7 cellular contexts compared by ENCODE assay signal in genomic region chr16:89329830-89330176, GRCh38.
DNase-seq lines count a peak whose midpoint lies in the region; ATAC-seq, FAIRE-seq and TF ChIP-seq lines count a peak whose summit lies in the region.
"Not testable (repeated sequence)": the region's sequence is repeated elsewhere in the genome, so short reads cannot be mapped to it uniquely, and the experiment has no call there.

No MANE protein-coding gene starts in this region.

- peak; percentile 39 for FAIRE-seq in G401.6 (lab: Jason Lieb, UNC)

- not testable (repeated sequence) for H3K9me3 Mint-ChIP-seq in activated T-helper 1 cell treated with anti-CD3 and anti-CD28 coated beads, Interleukin-12 subunit alpha, Interleukin-12 subunit beta, Interleukin-2, Interleukin-4 antibody, amounts not matched to agents 30 ng/mL and 10 ng/mL and 1 ng/mL, durations not matched to agents 14 hours and 24 hours and 36 hours

- H2AFZ ChIP-seq in fibroblast of lung (ENCODE audit: low read length), result not testable (repeated sequence)

- TF ChIP-seq CTCF in brain microvascular endothelial cell (IDR thresholded peaks at IDR 0.05; ENCODE audit: low read depth, low read length, missing control alignments); fibroblast of lung (conservative IDR thresholded peaks at IDR 0.05 in 1 of 2, IDR thresholded peaks at IDR 0.05 in 1 of 2; ENCODE audit: low read depth in 1 of 2, low read length in 2 of 2); lower lobe of right lung (IDR thresholded peaks at IDR 0.05); psoas muscle (IDR thresholded peaks at IDR 0.05): not testable (repeated sequence)

- peak overlapping the region; percentile 53 for H3K9ac ChIP-seq in fibroblast of lung (ENCODE audit: insufficient read depth, low read length)

- peaks cover 57% of the 10 kb centered on the region for H3K4me1 Mint-ChIP-seq in T-helper 17 cell
- H3K4me1 Mint-ChIP-seq in activated T-helper 1 cell treated with anti-CD3 and anti-CD28 coated beads, Interleukin-12 subunit alpha, Interleukin-12 subunit beta, Interleukin-2, Interleukin-4 antibody, amounts not matched to agents 30 ng/mL and 10 ng/mL and 1 ng/mL, durations not matched to agents 14 hours and 24 hours and 36 hours (ENCODE audit: low read depth), result peaks cover 76% of the 10 kb centered on the region

- H3K27me3 ChIP-seq in brain microvascular endothelial cell (replicated peaks); fibroblast of lung (ENCODE audit: control insufficient read depth, insufficient read depth, low read length); lower lobe of right lung (ENCODE audit: low read depth); psoas muscle (ENCODE audit: insufficient read depth in 3 of 3, low read length in 2 of 3): not testable (repeated sequence)

- H3K27ac ChIP-seq in brain microvascular endothelial cell (peak overlapping the region; percentile 74), fibroblast of lung (ENCODE audit: insufficient read depth, low read length) (peak overlapping the region; percentile 65), lower lobe of right lung (peak overlapping the region; percentile 68), psoas muscle (peak overlapping the region; percentile 96)

- not testable (repeated sequence) for H4K20me1 ChIP-seq in fibroblast of lung (ENCODE audit: control insufficient read depth, extremely low read depth, insufficient read depth, low read length)

- H3K9me3 ChIP-seq in T-helper 17 cell (ENCODE audit: control insufficient read depth, low read length, poor library complexity, severe bottlenecking); fibroblast of lung (ENCODE audit: control insufficient read depth, insufficient read depth, low read depth, low read length); lower lobe of right lung; psoas muscle: not testable (repeated sequence)

- in situ Hi-C loops in brain microvascular endothelial cell (cut with HindIII; ENCODE audit: low pct_ligation_motif_present, low sequenced_read_pairs), result not testable (repeated sequence)

- not testable (repeated sequence) for H3K27me3 Mint-ChIP-seq in T-helper 17 cell; activated T-helper 1 cell treated with anti-CD3 and anti-CD28 coated beads, Interleukin-12 subunit alpha, Interleukin-12 subunit beta, Interleukin-2, Interleukin-4 antibody, amounts not matched to agents 30 ng/mL and 10 ng/mL and 1 ng/mL, durations not matched to agents 14 hours and 24 hours and 36 hours (ENCODE audit: insufficient read depth)

- not testable (repeated sequence) for H3K36me3 ChIP-seq in brain microvascular endothelial cell (replicated peaks); fibroblast of lung (ENCODE audit: control insufficient read depth, insufficient read depth, low read length); lower lobe of right lung; psoas muscle (ENCODE audit: insufficient read depth in 1 of 2, low read depth in 1 of 2)

- not testable (repeated sequence) for H3K4me3 ChIP-seq in brain microvascular endothelial cell (ENCODE audit: low read depth, low read length); fibroblast of lung (replicated peaks in 1 of 4; ENCODE audit: control extremely low read depth in 1 of 4, insufficient read depth in 1 of 4, low read depth in 3 of 4, low read length in 4 of 4); lower lobe of right lung; psoas muscle

- H3K4me3 Mint-ChIP-seq in T-helper 17 cell, result peak overlapping the region; percentile 58
- H3K4me3 Mint-ChIP-seq in activated T-helper 1 cell treated with anti-CD3 and anti-CD28 coated beads, Interleukin-12 subunit alpha, Interleukin-12 subunit beta, Interleukin-2, Interleukin-4 antibody, amounts not matched to agents 30 ng/mL and 10 ng/mL and 1 ng/mL, durations not matched to agents 14 hours and 24 hours and 36 hours, result peak overlapping the region; percentile 42

- H3K4me2 ChIP-seq in fibroblast of lung (ENCODE audit: extremely low read depth, insufficient read depth, low read length), result not testable (repeated sequence)

- DNase-seq in T-helper 17 cell; activated T-helper 1 cell treated with anti-CD3 and anti-CD28 coated beads, Interleukin-12 subunit alpha, Interleukin-12 subunit beta, Interleukin-2, Interleukin-4 antibody, amounts not matched to agents 30 ng/mL and 10 ng/mL and 1 ng/mL, durations not matched to agents 14 hours and 24 hours and 36 hours (ENCODE audit: low spot score); brain microvascular endothelial cell; fibroblast of lung (ENCODE audit: low read depth in 2 of 2); lower lobe of right lung: not testable (repeated sequence)
- DNase-seq in psoas muscle, result peak in 1 of 2 donors; percentile 37

- peaks cover 82% of the 10 kb centered on the region for H3K79me2 ChIP-seq in fibroblast of lung (ENCODE audit: control insufficient read depth, insufficient read depth, low read length)

- intact Hi-C loops in activated T-helper 1 cell treated with anti-CD3 and anti-CD28 coated beads, Interleukin-12 subunit alpha, Interleukin-12 subunit beta, Interleukin-2, Interleukin-4 antibody, amounts not matched to agents 30 ng/mL and 10 ng/mL and 1 ng/mL, durations not matched to agents 14 hours and 24 hours and 36 hours (cut with micrococcal nuclease), result loop anchor here (5.0 kb wide), 1 partner anchor 112 kb away; no protein-coding TSS in a partner anchor
- intact Hi-C loops in lower lobe of right lung (cut with DNase I), result not testable (repeated sequence)
- intact Hi-C loops in psoas muscle (cut with DNase I), result loop anchor here (5.0 kb wide), 2 partner anchors 157 to 227 kb away; no protein-coding TSS in a partner anchor

- H3K4me1 ChIP-seq in fibroblast of lung (ENCODE audit: control insufficient read depth, extremely low read depth, insufficient read depth, low read length) (peaks cover 44% of the 10 kb centered on the region), lower lobe of right lung (peaks cover 69% of the 10 kb centered on the region), psoas muscle (peaks cover 78% of the 10 kb centered on the region)

- not testable (repeated sequence) for ATAC-seq in T-helper 17 cell, lower lobe of right lung, psoas muscle

- not testable (repeated sequence) for H3K36me3 Mint-ChIP-seq in T-helper 17 cell (ENCODE audit: low read depth); activated T-helper 1 cell treated with anti-CD3 and anti-CD28 coated beads, Interleukin-12 subunit alpha, Interleukin-12 subunit beta, Interleukin-2, Interleukin-4 antibody, amounts not matched to agents 30 ng/mL and 10 ng/mL and 1 ng/mL, durations not matched to agents 14 hours and 24 hours and 36 hours (ENCODE audit: low read depth)

- peak overlapping the region; percentile 80 for H3K27ac Mint-ChIP-seq in T-helper 17 cell
- H3K27ac Mint-ChIP-seq in activated T-helper 1 cell treated with anti-CD3 and anti-CD28 coated beads, Interleukin-12 subunit alpha, Interleukin-12 subunit beta, Interleukin-2, Interleukin-4 antibody, amounts not matched to agents 30 ng/mL and 10 ng/mL and 1 ng/mL, durations not matched to agents 14 hours and 24 hours and 36 hours, result peak overlapping the region; percentile 44

- WGBS in psoas muscle, 3 donors, result 87 to 90% (median 87%) methylated on average over 4 of the region's 4 CpGs
